8 cellular contexts compared by ENCODE assay signal in the genomic region with DNA sequence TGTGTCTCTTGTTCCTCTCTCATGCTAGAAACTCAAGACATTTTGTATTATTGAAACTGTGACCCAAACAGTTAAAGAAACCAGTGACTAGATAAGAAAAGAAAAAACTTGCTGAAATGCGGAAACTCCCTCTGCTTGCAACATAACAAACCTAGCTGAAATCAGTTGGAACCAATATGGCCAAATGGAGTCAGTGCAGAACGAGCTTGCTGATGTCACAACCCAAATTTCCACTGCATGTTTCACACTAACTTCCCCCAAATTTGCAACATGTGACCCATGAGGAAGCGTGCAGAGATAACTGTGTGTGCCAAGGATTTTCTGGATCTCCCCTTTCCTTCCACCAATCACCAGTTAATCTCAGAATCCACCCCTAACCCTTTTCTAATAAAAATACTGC.
DNase-seq lines count a peak whose midpoint lies in the region; ATAC-seq lines count a peak whose summit lies in the region.

No MANE protein-coding gene starts in this region.

- no peak overlapping the region for H3K4me3 ChIP-seq in skin epidermis

- H3K27ac ChIP-seq in skin epidermis, result peak overlapping the region in 12 of 21 experiments; percentile 3 to 72 (median 44)

- ATAC-seq in GM19463 (IDR thresholded peaks at IDR 0.05; ENCODE audit: unreplicated experiment) (peak; percentile 58), HG03442 (IDR thresholded peaks at IDR 0.05; ENCODE audit: unreplicated experiment) (peak; percentile 50), esophagus mucosa (peak; percentile 20), HG03097 (IDR thresholded peaks at IDR 0.05; ENCODE audit: low FRiP score, unreplicated experiment) (no peak)

- no peak for DNase-seq in stimulated activated CD4-positive, alpha-beta T cell treated with anti-CD3 and anti-CD28 coated beads, Interleukin-2, amount 100 ng/mL, for 24 hours
- DNase-seq in NCI-H1105 treated with DMSO at 0.1 percent for 48 hours (lab: John Stamatoyannopoulos, UW) (no peak), GM19240 (ENCODE audit: insufficient read length, low spot score) (no peak)
